Comparison of ENCODE assay signal across 25 cellular contexts in the genomic region with DNA sequence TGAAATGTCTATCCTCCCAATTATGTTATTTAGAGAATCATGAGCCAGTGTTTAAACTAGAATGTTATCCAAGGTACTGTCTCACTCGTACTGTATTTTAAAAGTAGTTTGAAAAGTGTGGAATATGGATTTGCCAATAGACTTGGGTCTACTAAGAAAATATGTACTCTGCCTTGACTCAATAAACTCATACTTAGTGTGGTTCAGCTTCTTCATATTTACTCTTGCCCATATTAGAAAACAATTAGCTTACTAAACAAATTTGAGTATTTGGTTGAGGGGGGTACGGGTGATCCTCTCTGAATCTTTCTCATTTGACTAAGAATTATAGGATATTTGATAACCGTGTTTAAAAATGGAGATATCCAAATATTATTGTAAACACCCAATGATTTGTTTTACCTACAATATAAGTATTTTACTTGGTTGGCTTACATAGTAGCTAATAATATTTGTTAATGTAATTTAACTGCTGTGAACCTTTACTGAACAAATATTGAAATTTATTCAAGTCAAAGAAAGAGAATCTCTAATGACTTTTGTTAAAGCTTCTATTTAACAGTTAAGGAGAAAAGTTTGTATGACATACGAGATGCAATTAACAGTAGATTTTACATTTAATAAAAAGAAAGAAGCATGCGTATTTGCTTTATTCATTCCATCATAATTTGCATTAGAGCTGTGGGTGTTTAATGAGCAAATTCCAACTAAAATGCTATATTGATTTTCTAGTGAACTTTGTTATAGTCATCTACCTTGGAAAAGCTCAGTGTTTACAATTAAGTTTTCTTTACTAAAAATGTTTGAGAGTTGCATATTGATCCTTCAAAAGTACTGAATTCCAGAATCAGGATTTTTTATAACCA.
"Had no signal": no experiment of that assay in that cellular context is flagged by ENCODE, and none has a peak within 500 bp of the region (broad histone marks: within the 10 kb centered on the region; RNA-seq: fewer than 3 reads in every experiment).

No MANE protein-coding gene starts in this region.

- H3K4me1 ChIP-seq: gastroesophageal sphincter, left ventricle myocardium inferior, neural progenitor cell, parathyroid adenoma, prostate gland, spleen, testis, tibial nerve had no signal

- H3K9me3 ChIP-seq: gastroesophageal sphincter, left ventricle myocardium inferior, prostate gland, spleen, testis, tibial nerve had no signal

- H3K4me3 ChIP-seq: gastroesophageal sphincter, left ventricle myocardium inferior, lung, neural progenitor cell, prostate gland, spleen, testis, tibial nerve had no signal

- FAIRE-seq: endometrium, keratinocyte had no signal

- DNase-seq: effector memory CD4-positive, alpha-beta T cell; glutamatergic neuron; immature natural killer cell; left ventricle myocardium inferior; mesenchymal stem cell; midbrain; nucleus accumbens; retina; spleen; stimulated activated CD4-positive, alpha-beta T cell treated with anti-CD3 and anti-CD28 coated beads, Interleukin-15, amount 100 ng/mL, for 24 hours; stimulated activated CD4-positive, alpha-beta T cell treated with anti-CD3 and anti-CD28 coated beads, Interleukin-1b, Interleukin-23, amount 100 ng/mL, for 48 hours; stimulated activated CD4-positive, alpha-beta T cell treated with anti-CD3 and anti-CD28 coated beads, Interleukin-4, amount 100 ng/mL, for 24 hours; testis had no signal

- H3K27ac ChIP-seq: gastroesophageal sphincter, left ventricle myocardium inferior, neural progenitor cell, parathyroid adenoma, prostate gland, spleen, testis, tibial nerve had no signal

- ATAC-seq: esophagus mucosa; gastroesophageal sphincter; natural killer cell treated with Interleukin-12 subunit alpha and Interleukin-12 subunit beta and Interleukin-15 and Interleukin-18, amount 100 ng/mL, for 72 hours; sciatic nerve; stimulated activated memory B cell treated with anti-CD40 and anti-IgM and Interleukin-4, amounts not matched to agents 10 μg/mL and 1 μg/mL and 100 μg/mL, for 72 hours had no signal

- H3K36me3 ChIP-seq: left ventricle myocardium inferior, neural progenitor cell, prostate gland, spleen had no signal

- H3K27me3 ChIP-seq: gastroesophageal sphincter, neural progenitor cell, spleen, testis, tibial nerve had no signal
